In genomic region chr17:78151514-78152008, GRCh38 we compare ENCODE assay signal across 1 cellular context.
TF ChIP-seq lines count a peak whose summit lies in the region.

No MANE protein-coding gene starts in this region.

TF ChIP-seq in endothelial cell of umbilical vein, 7 proteins besides CTCF, POLR2A, EP300 and RAD21 (continued from another document):
- TF ChIP-seq FOS (IDR thresholded peaks at IDR 0.05; ENCODE audit: borderline replicate concordance, insufficient read depth, low read length), result no peak
